Comparison of ENCODE assay signal across 8 cellular contexts in the genomic region with DNA sequence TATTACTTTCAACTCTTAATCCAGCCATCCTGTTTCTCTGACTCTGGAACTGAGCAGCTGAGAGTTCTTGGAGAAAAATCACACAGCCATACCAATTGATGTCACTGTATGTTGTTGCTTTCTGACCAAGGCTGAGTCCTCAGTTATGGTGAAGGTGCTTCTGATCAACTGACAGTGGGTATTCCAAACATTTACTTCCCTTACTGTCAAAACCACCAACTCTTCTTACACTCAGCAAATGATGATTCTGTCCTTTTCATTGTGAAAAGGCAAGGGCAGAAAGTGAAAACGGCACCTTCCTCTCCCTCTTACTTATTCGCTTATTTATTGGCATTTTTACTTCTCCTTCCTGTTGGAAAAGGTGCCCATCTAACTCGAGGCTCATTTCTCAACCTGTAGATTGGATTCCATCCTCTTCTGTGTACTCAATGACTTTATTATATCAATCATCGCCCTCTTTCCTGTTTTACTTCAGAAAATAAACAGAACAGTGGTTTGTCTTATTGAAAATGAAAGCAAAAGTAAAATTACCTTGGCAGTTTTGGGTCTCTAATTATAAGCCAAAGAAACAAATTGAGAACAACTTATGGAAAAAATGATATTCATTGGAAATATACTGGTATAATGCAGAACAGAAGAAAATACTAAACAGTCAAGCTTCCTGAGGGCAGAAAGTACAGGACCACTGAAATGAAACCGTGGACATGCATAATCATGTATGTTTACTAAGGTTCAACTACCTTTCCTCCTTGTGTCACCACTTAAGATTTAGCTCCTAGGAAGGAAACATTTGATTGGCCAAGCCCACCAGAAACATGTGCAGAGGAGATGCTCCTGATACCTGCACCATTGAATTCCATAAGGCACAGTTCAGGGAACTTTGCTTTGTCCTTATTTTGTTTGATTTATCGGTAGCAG.
DNase-seq lines count a peak whose midpoint lies in the region; TF ChIP-seq lines count a peak whose summit lies in the region.

No MANE protein-coding gene starts in this region.

- peak overlapping the region; percentile 84 for H3K27ac Mint-ChIP-seq in activated naive CD4-positive, alpha-beta T cell treated with anti-CD3 and anti-CD28 coated beads for 36 hours

- H3K27ac ChIP-seq in OCI-LY1 (ENCODE audit: low read depth, low read length, poor library complexity, severe bottlenecking) (no peak overlapping the region), prostate gland (peak overlapping the region; percentile 55 to 69), smooth muscle cell (ENCODE audit: low read depth) (no peak overlapping the region)

- peak overlapping the region; percentile 72 for H3K4me3 Mint-ChIP-seq in activated naive CD4-positive, alpha-beta T cell treated with anti-CD3 and anti-CD28 coated beads for 36 hours

- peak overlapping the region; percentile 89 for H2AFZ ChIP-seq in OCI-LY1 (ENCODE audit: low read length)
- no peak overlapping the region for H2AFZ ChIP-seq in smooth muscle cell (ENCODE audit: low read depth)

- CTCF ChIA-PET in activated naive CD4-positive, alpha-beta T cell treated with anti-CD3 and anti-CD28 coated beads for 36 hours (lab: Charles Lee) = interaction anchor here (0.6 to 2.7 kb wide), 16 partner anchors 18 to 266 kb away, joined by 3 to 22 read pairs (median 3); no protein-coding TSS in a partner anchor

- H3K4me3 ChIP-seq in OCI-LY1 (ENCODE audit: low read depth, low read length, poor library complexity, severe bottlenecking) = peak overlapping the region; percentile 38
- peak overlapping the region; percentile 83 for H3K4me3 ChIP-seq in endocrine pancreas (ENCODE audit: control insufficient read depth, insufficient read depth, low read length)
- peak overlapping the region; percentile 15 to 21 for H3K4me3 ChIP-seq in prostate gland
- H3K4me3 ChIP-seq in smooth muscle cell = no peak overlapping the region

- no peak for DNase-seq in activated naive CD4-positive, alpha-beta T cell treated with anti-CD3 and anti-CD28 coated beads for 36 hours
- no peak for DNase-seq in activated naive CD4-positive, alpha-beta T cell (lab: John Stamatoyannopoulos, UW)
- DNase-seq in prostate gland (ENCODE audit: low spot score) (no peak), smooth muscle cell (lab: John Stamatoyannopoulos, UW; ENCODE audit: unreplicated experiment) (no peak), NCI-H69 (lab: John Stamatoyannopoulos, UW) (no peak), NCI-H526 (lab: John Stamatoyannopoulos, UW) (no peak)

- no peak for TF ChIP-seq CTCF in OCI-LY1 (IDR thresholded peaks at IDR 0.05; ENCODE audit: low read length)
- no peak for TF ChIP-seq CTCF in prostate gland (IDR thresholded peaks at IDR 0.05)
- no peak for TF ChIP-seq CTCF in smooth muscle cell (IDR thresholded peaks at IDR 0.05; ENCODE audit: borderline replicate concordance, insufficient read depth, poor library complexity, severe bottlenecking)

- H3K36me3 Mint-ChIP-seq in activated naive CD4-positive, alpha-beta T cell treated with anti-CD3 and anti-CD28 coated beads for 36 hours (ENCODE audit: low read depth) = peaks cover 4% of the 10 kb centered on the region

- peaks cover 2% of the 10 kb centered on the region for H3K9me3 Mint-ChIP-seq in activated naive CD4-positive, alpha-beta T cell treated with anti-CD3 and anti-CD28 coated beads for 36 hours

- H3K27me3 ChIP-seq in OCI-LY1 (ENCODE audit: insufficient read depth, low read length) = no peaks in the 10 kb centered on the region
- H3K27me3 ChIP-seq in endocrine pancreas (ENCODE audit: control insufficient read depth, insufficient read depth, low read length) = no peaks in the 10 kb centered on the region
- no peaks in the 10 kb centered on the region for H3K27me3 ChIP-seq in prostate gland (replicated peaks; ENCODE audit: insufficient read depth)
- H3K27me3 ChIP-seq in smooth muscle cell (ENCODE audit: low read depth) = no peaks in the 10 kb centered on the region

- H3F3A ChIP-seq in OCI-LY1 (ENCODE audit: insufficient read depth, low read length) = no peaks in the 10 kb centered on the region
- no peaks in the 10 kb centered on the region for H3F3A ChIP-seq in smooth muscle cell (ENCODE audit: low read depth)

- H3K9me3 ChIP-seq in OCI-LY1 (ENCODE audit: low read length) (no peaks in the 10 kb centered on the region), endocrine pancreas (ENCODE audit: control insufficient read depth, low read length) (no peaks in the 10 kb centered on the region), prostate gland (no peaks in the 10 kb centered on the region), smooth muscle cell (replicated peaks; ENCODE audit: low read depth) (no peaks in the 10 kb centered on the region)

- H3K79me2 ChIP-seq in OCI-LY1 (ENCODE audit: insufficient read depth, low read length) (no peaks in the 10 kb centered on the region), smooth muscle cell (ENCODE audit: low read depth) (no peaks in the 10 kb centered on the region)

- H3K9ac ChIP-seq in OCI-LY1 (ENCODE audit: low read length) (no peak overlapping the region; the same call in 1 of the 2 replicates), endocrine pancreas (ENCODE audit: control insufficient read depth, insufficient read depth, low read length) (no peak overlapping the region), smooth muscle cell (ENCODE audit: low read depth) (no peak overlapping the region)

- H4K20me1 ChIP-seq in OCI-LY1 (ENCODE audit: insufficient read depth, low read length) = no peaks in the 10 kb centered on the region
- H4K20me1 ChIP-seq in smooth muscle cell (ENCODE audit: low read depth) = no peaks in the 10 kb centered on the region

- H3K36me3 ChIP-seq in OCI-LY1 (ENCODE audit: insufficient read depth, low read length) (no peaks in the 10 kb centered on the region), endocrine pancreas (ENCODE audit: control insufficient read depth, insufficient read depth, low read length) (no peaks in the 10 kb centered on the region), prostate gland (no peaks in the 10 kb centered on the region), smooth muscle cell (ENCODE audit: low read depth) (no peaks in the 10 kb centered on the region)

- H3K4me1 ChIP-seq in OCI-LY1 (ENCODE audit: insufficient read depth, low read length, severe bottlenecking) (peaks cover 18% of the 10 kb centered on the region), endocrine pancreas (ENCODE audit: control insufficient read depth, insufficient read depth, low read length) (no peaks in the 10 kb centered on the region), prostate gland (replicated peaks) (peaks cover 5% of the 10 kb centered on the region), smooth muscle cell (ENCODE audit: low read depth) (no peaks in the 10 kb centered on the region)

- H3K4me2 ChIP-seq in OCI-LY1 (ENCODE audit: low read length) (peak overlapping the region; percentile 55), smooth muscle cell (no peak overlapping the region)

- peaks cover 72% of the 10 kb centered on the region for H3K4me1 Mint-ChIP-seq in activated naive CD4-positive, alpha-beta T cell treated with anti-CD3 and anti-CD28 coated beads for 36 hours (ENCODE audit: low read depth)

- H3K27me3 Mint-ChIP-seq in activated naive CD4-positive, alpha-beta T cell treated with anti-CD3 and anti-CD28 coated beads for 36 hours (ENCODE audit: low read depth) = no peaks in the 10 kb centered on the region

- no peaks in the 10 kb centered on the region for H3K9me2 ChIP-seq in OCI-LY1 (ENCODE audit: low read depth, low read length)

- no peak for TF ChIP-seq POLR2A in prostate gland (IDR thresholded peaks at IDR 0.05)

- 35% methylated on average over 6 of the region's 6 CpGs for WGBS in prostate gland
- WGBS in smooth muscle cell (ENCODE audit: low lambda C conversion rate) = 82% methylated on average over 6 of the region's 6 CpGs

- intact Hi-C loops in activated naive CD4-positive, alpha-beta T cell treated with anti-CD3 and anti-CD28 coated beads for 36 hours (cut with micrococcal nuclease) = loop anchor here (1.0 to 5.0 kb wide), 4 partner anchors 27 to 1850 kb away; partner anchors contain the start of genes CHD1 and RIOK2
- intact Hi-C loops in prostate gland (cut with DNase I) = loop anchor here (2.0 to 5.0 kb wide), 2 partner anchors 106 to 126 kb away; partner anchors contain the start of gene CHD1

Comparison
In these comparisons a context has a peak if more than half of its experiments do, and no peak if none do; other contexts are left out.
1. H3K27ac ChIP-seq: peak in prostate gland (2 of 2); none in OCI-LY1 (single experiment) and smooth muscle cell (single experiment).